ENCODE assay signal across 8 cellular contexts in genomic region chr21:42107881-42108553, GRCh38. TPM values are rescaled to one million over a fixed set of nuclear protein-coding genes. Genes with fewer than 3 reads are reported as not detected.
DNase-seq lines count a peak whose midpoint lies in the region; ATAC-seq lines count a peak whose summit lies in the region.

No MANE protein-coding gene starts in this region.

- ATAC-seq in HG03280 (IDR thresholded peaks at IDR 0.05; ENCODE audit: unreplicated experiment), result peak; percentile 58
- ATAC-seq in naive thymus-derived CD8-positive, alpha-beta T cell, result peak; percentile 98 to 99

- DNase-seq in GM19240 (ENCODE audit: insufficient read length, low spot score), result peak; percentile 96
- peak; percentile 35 for DNase-seq in NCI-H524 treated with DMSO at 0.1 percent for 48 hours (lab: John Stamatoyannopoulos, UW)
- peak; percentile 72 for DNase-seq in activated CD4-positive, alpha-beta memory T cell treated with anti-CD3 and anti-CD28 coated beads, Interleukin-2, amount 10 ng/mL, durations not matched to agents 7 days and 5 days
- peak; percentile 17 to 34 (median 31) for DNase-seq in effector memory CD4-positive, alpha-beta T cell
- DNase-seq in naive thymus-derived CD8-positive, alpha-beta T cell, result peak; percentile 37 to 81 (median 64)

- H3K4me2 ChIP-seq in BLaER1, result peak overlapping the region; percentile 98

- H3K4me3 Mint-ChIP-seq in activated CD4-positive, alpha-beta memory T cell treated with anti-CD3 and anti-CD28 coated beads, Interleukin-2, amount 10 ng/mL, durations not matched to agents 7 days and 5 days, result no peak overlapping the region
- H3K4me3 Mint-ChIP-seq in naive thymus-derived CD8-positive, alpha-beta T cell, result peak overlapping the region; percentile 58 to 82 (median 72)
- H3K4me3 Mint-ChIP-seq in stimulated activated naive CD8-positive, alpha-beta T cell treated with anti-CD3 and anti-CD28 coated beads, Interleukin-15, Interleukin-2, amounts not matched to agents 100 ng/mL and 50 ng/mL, for 24 hours, result peak overlapping the region; percentile 39

- H3K27me3 ChIP-seq in BLaER1, result no peaks in the 10 kb centered on the region
- no peaks in the 10 kb centered on the region for H3K27me3 ChIP-seq in effector memory CD4-positive, alpha-beta T cell (replicated peaks; ENCODE audit: control insufficient read depth, insufficient read depth, low read length, poor library complexity, severe bottlenecking)

- no peaks in the 10 kb centered on the region for H4K20me1 ChIP-seq in BLaER1

- peak overlapping the region; percentile 67 for H3K9ac ChIP-seq in BLaER1

- no peaks in the 10 kb centered on the region for H3K9me3 Mint-ChIP-seq in activated CD4-positive, alpha-beta memory T cell treated with anti-CD3 and anti-CD28 coated beads, Interleukin-2, amount 10 ng/mL, durations not matched to agents 7 days and 5 days
- H3K9me3 Mint-ChIP-seq in naive thymus-derived CD8-positive, alpha-beta T cell, result no peaks in the 10 kb centered on the region
- H3K9me3 Mint-ChIP-seq in stimulated activated naive CD8-positive, alpha-beta T cell treated with anti-CD3 and anti-CD28 coated beads, Interleukin-15, Interleukin-2, amounts not matched to agents 100 ng/mL and 50 ng/mL, for 24 hours, result no peaks in the 10 kb centered on the region

- peaks cover 2% of the 10 kb centered on the region for H3K27me3 Mint-ChIP-seq in activated CD4-positive, alpha-beta memory T cell treated with anti-CD3 and anti-CD28 coated beads, Interleukin-2, amount 10 ng/mL, durations not matched to agents 7 days and 5 days
- peaks cover 0 to 5% (median 0%) of the 10 kb centered on the region in 5 donors for H3K27me3 Mint-ChIP-seq in naive thymus-derived CD8-positive, alpha-beta T cell
- H3K27me3 Mint-ChIP-seq in stimulated activated naive CD8-positive, alpha-beta T cell treated with anti-CD3 and anti-CD28 coated beads, Interleukin-15, Interleukin-2, amounts not matched to agents 100 ng/mL and 50 ng/mL, for 24 hours, result no peaks in the 10 kb centered on the region

- CTCF ChIA-PET in activated CD4-positive, alpha-beta memory T cell treated with anti-CD3 and anti-CD28 coated beads, Interleukin-2, amount 10 ng/mL, durations not matched to agents 7 days and 5 days (lab: Charles Lee), result interaction anchor here (0.7 to 2.7 kb wide), 25 partner anchors 9 to 825 kb away, joined by 3 to 30 read pairs (median 4); partner anchors contain the start of genes PRDM15 and ZBTB21

- H3K4me3 ChIP-seq in BLaER1, result peak overlapping the region; percentile 49
- no peak overlapping the region for H3K4me3 ChIP-seq in effector memory CD4-positive, alpha-beta T cell (ENCODE audit: insufficient read depth, low read depth, low read length, poor library complexity, severe bottlenecking)

- peaks cover 7% of the 10 kb centered on the region for H3K4me1 Mint-ChIP-seq in activated CD4-positive, alpha-beta memory T cell treated with anti-CD3 and anti-CD28 coated beads, Interleukin-2, amount 10 ng/mL, durations not matched to agents 7 days and 5 days
- peaks cover 7 to 15% (median 12%) of the 10 kb centered on the region in 4 donors for H3K4me1 Mint-ChIP-seq in naive thymus-derived CD8-positive, alpha-beta T cell
- peaks cover 4% of the 10 kb centered on the region for H3K4me1 Mint-ChIP-seq in stimulated activated naive CD8-positive, alpha-beta T cell treated with anti-CD3 and anti-CD28 coated beads, Interleukin-15, Interleukin-2, amounts not matched to agents 100 ng/mL and 50 ng/mL, for 24 hours (ENCODE audit: low read depth)

- POLR2A ChIA-PET in activated CD4-positive, alpha-beta memory T cell treated with anti-CD3 and anti-CD28 coated beads, Interleukin-2, amount 10 ng/mL, durations not matched to agents 7 days and 5 days (lab: Charles Lee), result interaction anchor here (0.5 to 2.0 kb wide), 5 partner anchors 18 to 212 kb away, joined by 3 to 11 read pairs (median 4); partner anchors contain the start of gene ZBTB21
- POLR2A ChIA-PET in naive thymus-derived CD8-positive, alpha-beta T cell (lab: Charles Lee), result interaction anchor here (0.9 to 4.4 kb wide), 7 partner anchors 9 to 292 kb away, joined by 3 to 65 read pairs (median 5); partner anchors contain the start of gene ZBTB21

- no peaks in the 10 kb centered on the region for H3K36me3 ChIP-seq in BLaER1
- no peaks in the 10 kb centered on the region for H3K36me3 ChIP-seq in effector memory CD4-positive, alpha-beta T cell (ENCODE audit: control insufficient read depth, insufficient read depth, low read length)

- H3K27ac Mint-ChIP-seq in activated CD4-positive, alpha-beta memory T cell treated with anti-CD3 and anti-CD28 coated beads, Interleukin-2, amount 10 ng/mL, durations not matched to agents 7 days and 5 days, result no peak overlapping the region
- peak overlapping the region in 9 of 10 donors; percentile 23 to 89 (median 79) for H3K27ac Mint-ChIP-seq in naive thymus-derived CD8-positive, alpha-beta T cell
- no peak overlapping the region for H3K27ac Mint-ChIP-seq in stimulated activated naive CD8-positive, alpha-beta T cell treated with anti-CD3 and anti-CD28 coated beads, Interleukin-15, Interleukin-2, amounts not matched to agents 100 ng/mL and 50 ng/mL, for 24 hours

- peaks cover 85% of the 10 kb centered on the region for H3K4me1 ChIP-seq in BLaER1
- H3K4me1 ChIP-seq in effector memory CD4-positive, alpha-beta T cell (ENCODE audit: control insufficient read depth, insufficient read depth, low read length, poor library complexity, severe bottlenecking), result no peaks in the 10 kb centered on the region

- peak overlapping the region; percentile 89 for H3K27ac ChIP-seq in BLaER1
- H3K27ac ChIP-seq in effector memory CD4-positive, alpha-beta T cell (ENCODE audit: insufficient read depth, low read length, poor library complexity, severe bottlenecking), result no peak overlapping the region

- H3K36me3 Mint-ChIP-seq in activated CD4-positive, alpha-beta memory T cell treated with anti-CD3 and anti-CD28 coated beads, Interleukin-2, amount 10 ng/mL, durations not matched to agents 7 days and 5 days (ENCODE audit: low read depth), result no peaks in the 10 kb centered on the region
- no peaks in the 10 kb centered on the region for H3K36me3 Mint-ChIP-seq in naive thymus-derived CD8-positive, alpha-beta T cell
- no peaks in the 10 kb centered on the region for H3K36me3 Mint-ChIP-seq in stimulated activated naive CD8-positive, alpha-beta T cell treated with anti-CD3 and anti-CD28 coated beads, Interleukin-15, Interleukin-2, amounts not matched to agents 100 ng/mL and 50 ng/mL, for 24 hours (ENCODE audit: low read depth)

- H3K9me3 ChIP-seq in BLaER1, result no peaks in the 10 kb centered on the region
- no peaks in the 10 kb centered on the region for H3K9me3 ChIP-seq in effector memory CD4-positive, alpha-beta T cell (ENCODE audit: control insufficient read depth, low read length)

RNA-seq across cellular contexts. Expression of gene UMODL1, which starts 36.9 kb away (rescaled TPM):
- total RNA-seq in activated CD4-positive, alpha-beta memory T cell treated with anti-CD3 and anti-CD28 coated beads, Interleukin-2, amount 10 ng/mL, durations not matched to agents 7 days and 5 days, result under 1 TPM; 0.05 to 0.10 TPM
- 1 to 10 TPM; 2.7 to 3.1 TPM for total RNA-seq in naive thymus-derived CD8-positive, alpha-beta T cell
- under 1 TPM; 0.03 to 0.07 (median 0.06) TPM for polyA plus RNA-seq in naive thymus-derived CD8-positive, alpha-beta T cell

Comparison
In these comparisons a context has a peak if more than half of its experiments do, and no peak if none do; other contexts are left out.
1. DNase-seq: peak in every context shown above with its lines; median percentile 96 in GM19240; 72 in activated CD4-positive, alpha-beta memory T cell treated with anti-CD3 and anti-CD28 coated beads, Interleukin-2, amount 10 ng/mL, durations not matched to agents 7 days and 5 days; 64 in naive thymus-derived CD8-positive, alpha-beta T cell; 35 in NCI-H524 treated with DMSO at 0.1 percent for 48 hours; 31 in effector memory CD4-positive, alpha-beta T cell.
2. H3K27ac Mint-ChIP-seq: peak in naive thymus-derived CD8-positive, alpha-beta T cell (9 of 10); none in activated CD4-positive, alpha-beta memory T cell treated with anti-CD3 and anti-CD28 coated beads, Interleukin-2, amount 10 ng/mL, durations not matched to agents 7 days and 5 days (single experiment) and stimulated activated naive CD8-positive, alpha-beta T cell treated with anti-CD3 and anti-CD28 coated beads, Interleukin-15, Interleukin-2, amounts not matched to agents 100 ng/mL and 50 ng/mL, for 24 hours (single experiment).